Comparison of ENCODE assay signal across 13 cellular contexts in genomic region chr22:26549902-26550497, GRCh38. TPM values are rescaled to one million over a fixed set of nuclear protein-coding genes. Genes with fewer than 3 reads are reported as not detected.
DNase-seq lines count a peak whose midpoint lies in the region; ATAC-seq and TF ChIP-seq lines count a peak whose summit lies in the region.
"Had no signal": no experiment of that assay in that cellular context is flagged by ENCODE, and none has a peak within 500 bp of the region (broad histone marks: within the 10 kb centered on the region; RNA-seq: fewer than 3 reads in every experiment).

No MANE protein-coding gene starts in this region.

- peaks cover 4% of the 10 kb centered on the region for H3K36me3 ChIP-seq in CD8-positive, alpha-beta T cell (ENCODE audit: insufficient read depth, low read length)
- H3K36me3 ChIP-seq in left ventricle myocardium inferior, result no peaks in the 10 kb centered on the region

- no peaks in the 10 kb centered on the region for H3K9me3 Mint-ChIP-seq in CD8-positive, alpha-beta T cell
- H3K9me3 Mint-ChIP-seq in WTC11 (no peaks in the 10 kb centered on the region), osteocyte (ENCODE audit: unreplicated experiment) (no peaks in the 10 kb centered on the region)
- H3K9me3 Mint-ChIP-seq: activated T-helper 2 cell treated with anti-CD3 and anti-CD28 coated beads, Interferon-gamma antibody, Interleukin-2, Interleukin-4, amounts not matched to agents 10 μg/mL and 5 μg/mL and 100 μg/mL, durations not matched to agents 14 hours and 24 hours and 36 hours had no signal

- DNase-seq in CD8-positive, alpha-beta T cell, result no peak
- no peak for DNase-seq in WTC11 (ENCODE audit: low spot score)
- no peak for DNase-seq in left ventricle myocardium inferior
- DNase-seq in osteocyte (ENCODE audit: extremely low spot score, unreplicated experiment), result no peak
- no peak for DNase-seq in posterior vena cava (ENCODE audit: low spot score)
- DNase-seq in coronary artery (ENCODE audit: low spot score), result no peak
- no peak for DNase-seq in NCI-H1694 (lab: John Stamatoyannopoulos, UW)
- DNase-seq in occipital lobe (lab: John Stamatoyannopoulos, UW), result no peak
- DNase-seq: activated CD4-positive, alpha-beta T cell treated with anti-CD3 and anti-CD28 coated beads, Interleukin-2, amount 50 U/mL, for 4 hours; NCI-H1417; NCI-H446 had no signal

- peak overlapping the region; percentile 74 for H3K27ac Mint-ChIP-seq in CD8-positive, alpha-beta T cell
- H3K27ac Mint-ChIP-seq in WTC11 (peak overlapping the region; percentile 20), osteocyte (ENCODE audit: unreplicated experiment) (peak overlapping the region; percentile 72)
- H3K27ac Mint-ChIP-seq: activated T-helper 2 cell treated with anti-CD3 and anti-CD28 coated beads, Interferon-gamma antibody, Interleukin-2, Interleukin-4, amounts not matched to agents 10 μg/mL and 5 μg/mL and 100 μg/mL, durations not matched to agents 14 hours and 24 hours and 36 hours had no signal

- no peaks in the 10 kb centered on the region for H3K9me3 ChIP-seq in CD8-positive, alpha-beta T cell (ENCODE audit: low read length)
- H3K9me3 ChIP-seq in left ventricle myocardium inferior (replicated peaks), result no peaks in the 10 kb centered on the region

- ATAC-seq in CD8-positive, alpha-beta T cell, result no peak
- no peak for ATAC-seq in WTC11
- ATAC-seq: Panc1 had no signal

- peaks cover 55% of the 10 kb centered on the region for H3K4me1 Mint-ChIP-seq in CD8-positive, alpha-beta T cell (ENCODE audit: low read depth)
- H3K4me1 Mint-ChIP-seq in WTC11, result peaks cover 62% of the 10 kb centered on the region
- peaks cover 35% of the 10 kb centered on the region for H3K4me1 Mint-ChIP-seq in osteocyte (ENCODE audit: unreplicated experiment)

- CTCF ChIA-PET in CD8-positive, alpha-beta T cell (lab: Charles Lee), result interaction anchor here (1.2 kb wide), 1 partner anchor 116 kb away, joined by 3 read pairs; no protein-coding TSS in a partner anchor
- CTCF ChIA-PET in WTC11 (lab: Charles Lee), result interaction anchor here (2.1 to 2.2 kb wide), 2 partner anchors 47 to 115 kb away, joined by 5 to 6 read pairs; no protein-coding TSS in a partner anchor

- no peak overlapping the region for H3K4me3 Mint-ChIP-seq in CD8-positive, alpha-beta T cell
- H3K4me3 Mint-ChIP-seq in WTC11, result no peak overlapping the region
- H3K4me3 Mint-ChIP-seq in osteocyte (ENCODE audit: unreplicated experiment), result peak overlapping the region; percentile 43

- H3K36me3 Mint-ChIP-seq in CD8-positive, alpha-beta T cell, result peaks cover 50% of the 10 kb centered on the region
- H3K36me3 Mint-ChIP-seq in WTC11, result peaks cover 7% of the 10 kb centered on the region; the same call in 1 of the 2 replicates
- H3K36me3 Mint-ChIP-seq in osteocyte (ENCODE audit: unreplicated experiment), result no peaks in the 10 kb centered on the region

- TF ChIP-seq CTCF in CD8-positive, alpha-beta T cell (IDR thresholded peaks at IDR 0.05), result no peak
- TF ChIP-seq CTCF in WTC11 (IDR thresholded peaks at IDR 0.05), result no peak
- no peak for TF ChIP-seq CTCF in left ventricle myocardium inferior (IDR thresholded peaks at IDR 0.05; ENCODE audit: borderline replicate concordance)
- TF ChIP-seq CTCF in osteocyte (IDR thresholded peaks at IDR 0.05), result no peak
- no peak for TF ChIP-seq CTCF in coronary artery (IDR thresholded peaks at IDR 0.05)

- H3K4me3 ChIP-seq in CD8-positive, alpha-beta T cell (ENCODE audit: low read depth, low read length), result no peak overlapping the region
- H3K4me3 ChIP-seq in left ventricle myocardium inferior (peak overlapping the region; percentile 14), coronary artery (no peak overlapping the region)

- H3K27me3 ChIP-seq in CD8-positive, alpha-beta T cell (ENCODE audit: insufficient read depth, low read length), result no peaks in the 10 kb centered on the region
- no peaks in the 10 kb centered on the region for H3K27me3 ChIP-seq in left ventricle myocardium inferior (ENCODE audit: low read depth)

- intact Hi-C loops in CD8-positive, alpha-beta T cell (cut with DNase I, micrococcal nuclease), result no loop called here
- intact Hi-C loops in left ventricle myocardium inferior (cut with micrococcal nuclease) (no loop called here), posterior vena cava (cut with DNase I) (no loop called here)

- H3K27me3 Mint-ChIP-seq in CD8-positive, alpha-beta T cell (ENCODE audit: low read depth), result no peaks in the 10 kb centered on the region
- H3K27me3 Mint-ChIP-seq in WTC11 (ENCODE audit: low read depth) (no peaks in the 10 kb centered on the region; the same call in 1 of the 2 replicates), osteocyte (ENCODE audit: unreplicated experiment) (no peaks in the 10 kb centered on the region)

- H3K4me1 ChIP-seq in CD8-positive, alpha-beta T cell (ENCODE audit: insufficient read depth, low read length), result peaks cover 34% of the 10 kb centered on the region
- peaks cover 92% of the 10 kb centered on the region for H3K4me1 ChIP-seq in left ventricle myocardium inferior

- POLR2A ChIA-PET in CD8-positive, alpha-beta T cell (lab: Charles Lee), result interaction anchor here (0.6 kb wide), 1 partner anchor 626 kb away, joined by 3 read pairs; no protein-coding TSS in a partner anchor
- POLR2A ChIA-PET in WTC11 (lab: Charles Lee), result interaction anchor here (0.6 kb wide), 1 partner anchor 231 kb away, joined by 3 read pairs; no protein-coding TSS in a partner anchor

- H3K27ac ChIP-seq in CD8-positive, alpha-beta T cell (ENCODE audit: low read depth, low read length), result no peak overlapping the region
- H3K27ac ChIP-seq in left ventricle myocardium inferior (replicated peaks) (peak overlapping the region; percentile 89), coronary artery (peak overlapping the region in 1 of 2 donors; percentile 79)

TF ChIP-seq in WTC11, 78 proteins besides CTCF, POLR2A, EP300 and RAD21 (continues in another document):
- no peak for TF ChIP-seq NR1H2 (CRISPR knock-in tag; IDR thresholded peaks at IDR 0.05)
- no peak for TF ChIP-seq PRRX2 (CRISPR knock-in tag; IDR thresholded peaks at IDR 0.05)
- no peak for TF ChIP-seq ZNF425 (CRISPR knock-in tag; conservative IDR thresholded peaks at IDR 0.05)
- no peak for TF ChIP-seq AR (CRISPR knock-in tag; IDR thresholded peaks at IDR 0.05)

RNA-seq across cellular contexts. Expression of gene TFIP11, which starts 37.7 kb away (rescaled TPM):
- 100 to 1,000 TPM; 138 to 142 TPM for total RNA-seq in CD8-positive, alpha-beta T cell
- 24.6 to 26.9 TPM (median 25.7 TPM) in 3 replicates for total RNA-seq in WTC11 (2021)
- total RNA-seq in left ventricle myocardium inferior, result 25.7 TPM
- total RNA-seq in osteocyte, result 32.1 and 39.0 TPM in 2 replicates
- 10 to 100 TPM; 21.3 to 24.2 TPM for total RNA-seq in posterior vena cava
- 43.8 TPM for total RNA-seq in occipital lobe

RNA-seq across cellular contexts. Expression of gene TPST2, which starts 39.9 kb away (rescaled TPM):
- total RNA-seq in CD8-positive, alpha-beta T cell, result 10 to 100 TPM; 24.3 to 26.3 TPM
- total RNA-seq in WTC11 (2021) (57.6 to 84.2 TPM (median 75.0 TPM) in 3 replicates), left ventricle myocardium inferior (28.5 TPM), osteocyte (16.3 and 19.0 TPM in 2 replicates), posterior vena cava (10 to 100 TPM; 24.5 to 33.8 TPM), occipital lobe (11.4 TPM)

Comparison
In these comparisons a context has a peak if more than half of its experiments do, and no peak if none do; other contexts are left out.
1. H3K27ac Mint-ChIP-seq: peak in every context shown above with its lines; median percentile 74 in CD8-positive, alpha-beta T cell; 72 in osteocyte; 20 in WTC11.